In genomic region chr6:28618889-28619555, GRCh38 we compare ENCODE assay signal across 32 cellular contexts.
"Had no signal": no experiment of that assay in that cellular context is flagged by ENCODE, and none has a peak within 500 bp of the region (broad histone marks: within the 10 kb centered on the region; RNA-seq: fewer than 3 reads in every experiment).

No MANE protein-coding gene starts in this region.

- H3K27ac ChIP-seq: ascending aorta, coronary artery, dorsolateral prefrontal cortex, gastrocnemius medialis, pancreas, psoas muscle, right atrium auricular region, stomach, suprapubic skin, tibial artery, WERI-Rb-1 had no signal

- H3K36me3 ChIP-seq: ascending aorta, cardiac muscle cell, gastrocnemius medialis, pancreas, right atrium auricular region, stomach, suprapubic skin, tibial artery, WERI-Rb-1 had no signal

- H3K27me3 ChIP-seq: ascending aorta, cardiac muscle cell had no signal

- FAIRE-seq: keratinocyte, pancreas had no signal

- H3K4me1 ChIP-seq: ascending aorta, gastrocnemius medialis, pancreas, psoas muscle, right atrium auricular region, stomach, suprapubic skin, tibial artery had no signal

- H3K4me3 ChIP-seq: ascending aorta, cardiac muscle cell, coronary artery, dorsolateral prefrontal cortex, gastrocnemius medialis, pancreas, psoas muscle, right atrium auricular region, stomach, suprapubic skin, tibial artery had no signal

- ATAC-seq: gastrocnemius medialis; left colon; naive thymus-derived CD8-positive, alpha-beta T cell; pancreas; psoas muscle; stimulated activated naive B cell treated with anti-CD40 and anti-IgM and Interleukin-4, amounts not matched to agents 10 μg/mL and 1 μg/mL and 100 μg/mL, for 72 hours; T-helper 17 cell had no signal

- H3K9me3 ChIP-seq: ascending aorta, gastrocnemius medialis, pancreas, psoas muscle, right atrium auricular region, suprapubic skin had no signal

- DNase-seq: activated CD4-positive, alpha-beta memory T cell treated with anti-CD3 and anti-CD28 coated beads, Interleukin-2, amount 10 ng/mL, durations not matched to agents 7 days and 5 days; activated CD4-positive, alpha-beta T cell treated with anti-CD3 and anti-CD28 coated beads, Interleukin-2, amount 10 ng/mL, durations not matched to agents 24 days and 14 days; activated CD4-positive, CD25-positive, alpha-beta regulatory T cell treated with anti-CD3 and anti-CD28 coated beads, Interleukin-2, amount 50 U/mL, for 72 hours; activated CD8-positive, alpha-beta memory T cell treated with anti-CD3 and anti-CD28 coated beads, Interleukin-2, amount 50 U/mL, for 48 hours; activated gamma-delta T cell; activated naive CD4-positive, alpha-beta T cell treated with anti-CD3 and anti-CD28 coated beads, Interleukin-2, amount 10 ng/mL, durations not matched to agents 7 days and 5 days; activated naive CD8-positive, alpha-beta T cell treated with anti-CD3 and anti-CD28 coated beads, Interleukin-2, amount 10 ng/mL, durations not matched to agents 7 days and 5 days; activated T-cell treated with anti-CD3 and anti-CD28 coated beads, Interleukin-2, amount 50 U/mL, for 24 hours; cerebellar nuclear complex; dorsolateral prefrontal cortex; effector memory CD4-positive, alpha-beta T cell; gastrocnemius medialis; head of caudate nucleus; hippocampal formation; left colon; naive thymus-derived CD8-positive, alpha-beta T cell; pancreas; psoas muscle; stimulated activated CD4-positive, alpha-beta T cell treated with anti-CD3 and anti-CD28 coated beads, Interleukin-15, amount 100 ng/mL, for 24 hours; stimulated activated CD4-positive, alpha-beta T cell treated with anti-CD3 and anti-CD28 coated beads, Interleukin-2, amount 100 ng/mL, for 24 hours; stimulated activated naive B cell treated with anti-CD40 and anti-IgM and Interleukin-4, amounts not matched to agents 10 μg/mL and 1 μg/mL and 100 μg/mL, for 72 hours; stomach; T-helper 17 cell; T1000; tibial artery; WERI-Rb-1 had no signal
